ENCODE assay signal across 19 cellular contexts in the genomic region with DNA sequence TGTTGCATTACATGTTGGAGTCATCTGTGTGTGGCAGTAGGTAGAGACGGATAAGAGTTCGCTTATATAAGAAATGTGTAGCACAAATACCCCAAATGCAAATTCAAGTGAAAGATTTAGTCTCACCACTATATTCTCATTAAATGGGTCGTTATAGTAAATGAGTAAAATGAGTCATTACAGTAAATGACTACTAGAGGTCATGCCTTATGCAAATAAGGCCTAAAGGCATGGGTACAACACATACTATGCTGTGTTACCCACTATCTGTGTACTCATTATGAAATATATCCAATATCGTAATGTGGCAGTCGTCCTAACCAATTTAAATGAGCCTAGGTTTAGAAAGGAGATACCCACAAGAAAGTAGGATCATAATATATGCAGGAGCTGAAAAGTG.
DNase-seq lines count a peak whose midpoint lies in the region; ATAC-seq and TF ChIP-seq lines count a peak whose summit lies in the region.
"Had no signal": no experiment of that assay in that cellular context is flagged by ENCODE, and none has a peak within 500 bp of the region (broad histone marks: within the 10 kb centered on the region; RNA-seq: fewer than 3 reads in every experiment).

No MANE protein-coding gene starts in this region.

- H3K4me3 ChIP-seq in OCI-LY1 (ENCODE audit: low read depth, low read length, poor library complexity, severe bottlenecking) (no peak overlapping the region), endodermal cell (ENCODE audit: low read length) (peak overlapping the region; percentile 53), mesenchymal stem cell (ENCODE audit: insufficient read depth in 1 of 2, low read depth in 1 of 2, low read length in 2 of 2) (no peak overlapping the region), trophoblast cell (ENCODE audit: low read depth, low read length) (no peak overlapping the region), upper lobe of right lung (no peak overlapping the region)
- H3K4me3 ChIP-seq: BLaER1 had no signal

- no peaks in the 10 kb centered on the region for H3K9me3 ChIP-seq in OCI-LY1 (ENCODE audit: low read length)
- H3K9me3 ChIP-seq in endodermal cell (ENCODE audit: control insufficient read depth, low read length): peaks cover 58% of the 10 kb centered on the region
- H3K9me3 ChIP-seq in mesenchymal stem cell (ENCODE audit: control insufficient read depth, low read length): no peaks in the 10 kb centered on the region
- H3K9me3 ChIP-seq in trophoblast cell (ENCODE audit: insufficient read depth, low read depth, low read length): no peaks in the 10 kb centered on the region
- H3K9me3 ChIP-seq in upper lobe of right lung: no peaks in the 10 kb centered on the region
- H3K9me3 ChIP-seq: BE2C, BLaER1 had no signal

- H3K79me1 ChIP-seq in mesenchymal stem cell (replicated peaks; ENCODE audit: low read length, poor library complexity, severe bottlenecking) (no peaks in the 10 kb centered on the region), trophoblast cell (ENCODE audit: low read length) (no peaks in the 10 kb centered on the region)

- intact Hi-C loops in upper lobe of right lung (cut with DNase I): no loop called here

- 81 to 82% methylated on average over 4 to 5 of the region's 5 CpGs for WGBS in endodermal cell (ENCODE audit: insufficient coverage in 1 of 2, insufficient read length in 1 of 2), 2 experiments
- 50% methylated on average over 2 of the region's 5 CpGs for WGBS in mesenchymal stem cell
- WGBS in trophoblast cell (ENCODE audit: extremely low coverage, insufficient coverage, insufficient read length): no CpG with 5 or more reads among the region's 5 CpGs

- H3K27ac ChIP-seq in OCI-LY1 (ENCODE audit: low read depth, low read length, poor library complexity, severe bottlenecking): no peak overlapping the region
- no peak overlapping the region for H3K27ac ChIP-seq in endodermal cell (ENCODE audit: low read depth, low read length)
- no peak overlapping the region for H3K27ac ChIP-seq in mesenchymal stem cell (ENCODE audit: low read length, poor library complexity, severe bottlenecking)
- no peak overlapping the region for H3K27ac ChIP-seq in trophoblast cell (ENCODE audit: low read depth, low read length)
- H3K27ac ChIP-seq in upper lobe of right lung: no peak overlapping the region
- H3K27ac ChIP-seq: BLaER1 had no signal

- no peak overlapping the region for H3K27ac Mint-ChIP-seq in endodermal cell
- H3K27ac Mint-ChIP-seq: CD14-positive monocyte; CD4-positive, alpha-beta memory T cell; CD4-positive, CD25-positive, alpha-beta regulatory T cell; CD8-positive, alpha-beta memory T cell had no signal

- H3K36me3 ChIP-seq in OCI-LY1 (ENCODE audit: insufficient read depth, low read length) (no peaks in the 10 kb centered on the region), endodermal cell (ENCODE audit: control insufficient read depth, insufficient read depth, low read length) (no peaks in the 10 kb centered on the region), mesenchymal stem cell (ENCODE audit: control insufficient read depth in 1 of 2, insufficient read depth in 2 of 2, low read depth in 1 of 2, low read length in 2 of 2) (no peaks in the 10 kb centered on the region), trophoblast cell (ENCODE audit: control insufficient read depth in 1 of 2, insufficient read depth in 2 of 2, low read length in 2 of 2) (no peaks in the 10 kb centered on the region), upper lobe of right lung (no peaks in the 10 kb centered on the region)
- H3K36me3 ChIP-seq: BE2C, BLaER1 had no signal

- H3K27me3 ChIP-seq in OCI-LY1 (ENCODE audit: insufficient read depth, low read length) (no peaks in the 10 kb centered on the region), endodermal cell (ENCODE audit: control insufficient read depth, insufficient read depth, low read length, poor library complexity, severe bottlenecking) (no peaks in the 10 kb centered on the region), mesenchymal stem cell (ENCODE audit: control insufficient read depth in 1 of 2, insufficient read depth in 1 of 2, low read length in 2 of 2) (no peaks in the 10 kb centered on the region), trophoblast cell (ENCODE audit: insufficient read depth, low read length) (no peaks in the 10 kb centered on the region), upper lobe of right lung (no peaks in the 10 kb centered on the region)
- H3K27me3 ChIP-seq: BE2C, BLaER1 had no signal

- H3K18ac ChIP-seq in mesenchymal stem cell (ENCODE audit: low read depth in 1 of 2, low read length in 2 of 2): no peak overlapping the region
- H3K18ac ChIP-seq in trophoblast cell (ENCODE audit: low read length): no peak overlapping the region

- no peak overlapping the region for H3K4me3 Mint-ChIP-seq in endodermal cell
- H3K4me3 Mint-ChIP-seq: CD14-positive monocyte; CD4-positive, alpha-beta memory T cell; CD4-positive, CD25-positive, alpha-beta regulatory T cell; CD8-positive, alpha-beta memory T cell had no signal

- H3K14ac ChIP-seq in mesenchymal stem cell (ENCODE audit: low read length in 2 of 2) (no peak overlapping the region), trophoblast cell (ENCODE audit: low read length) (no peak overlapping the region)

- H3K4ac ChIP-seq in mesenchymal stem cell (ENCODE audit: low read depth in 1 of 2, low read length in 2 of 2): no peak overlapping the region
- no peak overlapping the region for H3K4ac ChIP-seq in trophoblast cell (ENCODE audit: low read depth, low read length)

- no peak overlapping the region for H2BK120ac ChIP-seq in mesenchymal stem cell (ENCODE audit: low read depth, low read length)
- H2BK120ac ChIP-seq in trophoblast cell (ENCODE audit: insufficient read depth, low read length, poor library complexity): no peak overlapping the region

- no peak overlapping the region for H2BK15ac ChIP-seq in mesenchymal stem cell (ENCODE audit: low read depth, poor library complexity, severe bottlenecking)

- H3K79me2 ChIP-seq in OCI-LY1 (ENCODE audit: insufficient read depth, low read length): no peaks in the 10 kb centered on the region
- H3K79me2 ChIP-seq in trophoblast cell (ENCODE audit: control insufficient read depth, insufficient read depth, low read length, poor library complexity): no peaks in the 10 kb centered on the region

- H4K8ac ChIP-seq in mesenchymal stem cell (ENCODE audit: low read length) (no peak overlapping the region), trophoblast cell (ENCODE audit: low read depth, low read length) (no peak overlapping the region)

- H3F3A ChIP-seq in OCI-LY1 (ENCODE audit: insufficient read depth, low read length): no peaks in the 10 kb centered on the region

- no peak overlapping the region for H3K23ac ChIP-seq in mesenchymal stem cell (ENCODE audit: low read length in 2 of 2)
- H3K23ac ChIP-seq in trophoblast cell (ENCODE audit: low read length): no peak overlapping the region

- H3K27me3 Mint-ChIP-seq in endodermal cell (ENCODE audit: insufficient read depth): no peaks in the 10 kb centered on the region
- H3K27me3 Mint-ChIP-seq: CD4-positive, alpha-beta memory T cell; CD4-positive, CD25-positive, alpha-beta regulatory T cell; CD8-positive, alpha-beta memory T cell had no signal

- DNase-seq in endodermal cell: no peak
- no peak for DNase-seq in mesenchymal stem cell
- DNase-seq in trophoblast cell: no peak
- DNase-seq in midbrain (lab: John Stamatoyannopoulos, UW): no peak
- no peak for DNase-seq in upper lobe of right lung
- DNase-seq: 8988T; ACHN; BE2C; C1 segment of cervical spinal cord; CD4-positive, alpha-beta memory T cell; CD4-positive, CD25-positive, alpha-beta regulatory T cell; CD8-positive, alpha-beta memory T cell; COR-L47; DMS79 treated with DMSO at 0.1 percent for 48 hours; GF-D8 had no signal

- H4K12ac ChIP-seq in trophoblast cell (ENCODE audit: low read depth, low read length): no peak overlapping the region

- no peak overlapping the region for H3K9ac ChIP-seq in OCI-LY1 (ENCODE audit: low read length)
- no peak overlapping the region for H3K9ac ChIP-seq in endodermal cell (ENCODE audit: extremely low read depth, low read length, poor library complexity, severe bottlenecking)
- no peak overlapping the region for H3K9ac ChIP-seq in mesenchymal stem cell (ENCODE audit: low read length)
- no peak overlapping the region for H3K9ac ChIP-seq in trophoblast cell (ENCODE audit: low read length)
- H3K9ac ChIP-seq: BLaER1 had no signal

- no peak overlapping the region for H2BK5ac ChIP-seq in mesenchymal stem cell (ENCODE audit: low read depth, low read length, poor library complexity, severe bottlenecking)
- H2BK5ac ChIP-seq in trophoblast cell (ENCODE audit: low read depth, low read length, poor library complexity): no peak overlapping the region

- peaks cover 5% of the 10 kb centered on the region for H3K36me3 Mint-ChIP-seq in endodermal cell (ENCODE audit: low read depth)
- H3K36me3 Mint-ChIP-seq: CD14-positive monocyte; CD4-positive, alpha-beta memory T cell; CD4-positive, CD25-positive, alpha-beta regulatory T cell; CD8-positive, alpha-beta memory T cell had no signal

- no peaks in the 10 kb centered on the region for H3K9me2 ChIP-seq in OCI-LY1 (ENCODE audit: low read depth, low read length)

- peak; percentile 53 for ATAC-seq in HG02981 (IDR thresholded peaks at IDR 0.05; ENCODE audit: unreplicated experiment)
- no peak for ATAC-seq in upper lobe of right lung

- TF ChIP-seq CTCF in OCI-LY1 (IDR thresholded peaks at IDR 0.05; ENCODE audit: low read length) (no peak), endodermal cell (conservative IDR thresholded peaks at IDR 0.05) (no peak), upper lobe of right lung (IDR thresholded peaks at IDR 0.05) (no peak)

- 0 out of 2 replicates have a peak overlapping the region, but pooled peaks have one; percentile 23 for H2AFZ ChIP-seq in OCI-LY1 (ENCODE audit: low read length)
- no peak overlapping the region for H2AFZ ChIP-seq in mesenchymal stem cell (ENCODE audit: low read depth, low read length)
- H2AFZ ChIP-seq in trophoblast cell (ENCODE audit: insufficient read depth, low read length, poor library complexity): no peak overlapping the region

- no peak overlapping the region for H4K91ac ChIP-seq in mesenchymal stem cell (ENCODE audit: low read length)
- no peak overlapping the region for H4K91ac ChIP-seq in trophoblast cell (ENCODE audit: low read depth, low read length)

- peaks cover 10% of the 10 kb centered on the region for H3K4me1 Mint-ChIP-seq in endodermal cell
- H3K4me1 Mint-ChIP-seq: CD14-positive monocyte; CD4-positive, alpha-beta memory T cell; CD4-positive, CD25-positive, alpha-beta regulatory T cell; CD8-positive, alpha-beta memory T cell had no signal

- no peak overlapping the region for H2BK12ac ChIP-seq in mesenchymal stem cell (ENCODE audit: low read length in 2 of 2)
- no peak overlapping the region for H2BK12ac ChIP-seq in trophoblast cell (ENCODE audit: low read length)

- H4K20me1 ChIP-seq in OCI-LY1 (ENCODE audit: insufficient read depth, low read length): no peaks in the 10 kb centered on the region
- H4K20me1 ChIP-seq: BLaER1 had no signal

- no peaks in the 10 kb centered on the region for H3K4me1 ChIP-seq in OCI-LY1 (ENCODE audit: insufficient read depth, low read length, severe bottlenecking)
- H3K4me1 ChIP-seq in endodermal cell (ENCODE audit: control insufficient read depth, insufficient read depth, low read length): no peaks in the 10 kb centered on the region
- no peaks in the 10 kb centered on the region for H3K4me1 ChIP-seq in mesenchymal stem cell (ENCODE audit: control insufficient read depth, insufficient read depth, low read depth, low read length)
- peaks cover 0 to 2% of the 10 kb centered on the region in 2 experiments for H3K4me1 ChIP-seq in trophoblast cell (ENCODE audit: control insufficient read depth in 1 of 2, insufficient read depth in 2 of 2, low read length in 2 of 2)
- no peaks in the 10 kb centered on the region for H3K4me1 ChIP-seq in upper lobe of right lung
- H3K4me1 ChIP-seq: BE2C, BLaER1 had no signal

- H3K4me2 ChIP-seq in OCI-LY1 (ENCODE audit: low read length): no peak overlapping the region
- no peak overlapping the region for H3K4me2 ChIP-seq in mesenchymal stem cell (ENCODE audit: low read length, poor library complexity, severe bottlenecking)
- H3K4me2 ChIP-seq in trophoblast cell (ENCODE audit: low read length): no peak overlapping the region
- H3K4me2 ChIP-seq: BLaER1 had no signal

- H2AK5ac ChIP-seq in mesenchymal stem cell (ENCODE audit: low read length, severe bottlenecking): no peak overlapping the region
- H2AK5ac ChIP-seq in trophoblast cell (ENCODE audit: low read length): no peak overlapping the region

- H3K9me3 Mint-ChIP-seq in endodermal cell: peaks cover 30% of the 10 kb centered on the region
- H3K9me3 Mint-ChIP-seq: CD14-positive monocyte had no signal
